ENCODE assay signal across 27 cellular contexts in the genomic region with DNA sequence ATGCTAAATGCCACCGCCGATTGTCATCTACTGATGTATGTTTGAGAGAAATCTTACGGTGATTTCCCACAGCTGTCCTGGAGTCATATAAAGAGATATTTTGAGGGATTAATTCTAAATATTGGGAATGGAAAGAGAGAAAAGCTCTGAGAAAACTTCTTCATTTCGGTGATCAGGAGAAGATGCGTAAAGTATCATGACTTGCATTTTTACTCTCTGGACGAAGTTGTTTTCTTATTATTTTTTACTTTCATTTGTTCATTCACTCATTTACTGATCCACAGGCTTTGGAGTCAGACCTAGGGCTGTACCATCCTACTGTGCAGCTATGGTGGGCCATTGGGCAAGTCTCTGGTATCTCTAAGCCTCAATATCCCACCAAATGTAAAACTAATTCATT.
"Had no signal": no experiment of that assay in that cellular context is flagged by ENCODE, and none has a peak within 500 bp of the region (broad histone marks: within the 10 kb centered on the region; RNA-seq: fewer than 3 reads in every experiment).

No MANE protein-coding gene starts in this region.

- H3K9me3 Mint-ChIP-seq: dendritic cell treated with granulocyte-macrophage colony-stimulating factor and Interleukin-4, amounts not matched to agents 40 ng/mL and 50 ng/mL, for 4 days; effector memory CD8-positive, alpha-beta T cell; endodermal cell had no signal

- H3K4me1 ChIP-seq: esophagus squamous epithelium, gastrocnemius medialis had no signal

- H3K27ac ChIP-seq: epithelial cell of prostate, esophagus squamous epithelium, gastrocnemius medialis, heart right ventricle, left lung, lower lobe of right lung had no signal

- H3K4me3 Mint-ChIP-seq: dendritic cell treated with granulocyte-macrophage colony-stimulating factor and Interleukin-4, amounts not matched to agents 40 ng/mL and 50 ng/mL, for 4 days; effector memory CD8-positive, alpha-beta T cell; endodermal cell; naive thymus-derived CD4-positive, alpha-beta T cell had no signal

- H3K27ac Mint-ChIP-seq: dendritic cell treated with granulocyte-macrophage colony-stimulating factor and Interleukin-4, amounts not matched to agents 40 ng/mL and 50 ng/mL, for 4 days; effector memory CD8-positive, alpha-beta T cell; endodermal cell had no signal

- H3K27me3 ChIP-seq: esophagus squamous epithelium, gastrocnemius medialis, left lung had no signal

- H3K36me3 ChIP-seq: esophagus squamous epithelium, gastrocnemius medialis, heart right ventricle, left lung, lower lobe of right lung had no signal

- H3K4me3 ChIP-seq: esophagus squamous epithelium, gastrocnemius medialis, heart right ventricle, left lung, lower lobe of right lung had no signal

- ATAC-seq: effector memory CD8-positive, alpha-beta T cell; esophagus mucosa; gastrocnemius medialis; heart right ventricle; left cardiac atrium; left lung; left ventricle myocardium superior; lower lobe of right lung; naive thymus-derived CD4-positive, alpha-beta T cell had no signal

- H3K27me3 Mint-ChIP-seq: dendritic cell treated with granulocyte-macrophage colony-stimulating factor and Interleukin-4, amounts not matched to agents 40 ng/mL and 50 ng/mL, for 4 days; effector memory CD8-positive, alpha-beta T cell; naive thymus-derived CD4-positive, alpha-beta T cell had no signal

- DNase-seq: cortex of kidney; effector CD8-positive, alpha-beta T cell; effector memory CD8-positive, alpha-beta T cell; endodermal cell; erythroblast; esophagus squamous epithelium; foreskin fibroblast; foreskin melanocyte; gastrocnemius medialis; glutamatergic neuron; head of caudate nucleus; heart right ventricle; hippocampal formation; left cardiac atrium; left lung; left ventricle myocardium superior; lower lobe of right lung; mesendoderm; midbrain; naive thymus-derived CD4-positive, alpha-beta T cell had no signal

- H3K9me3 ChIP-seq: esophagus squamous epithelium, gastrocnemius medialis, left lung, lower lobe of right lung had no signal

- FAIRE-seq: colon, endometrium, islet of Langerhans, keratinocyte had no signal
